8 cellular contexts compared by ENCODE assay signal in genomic region chr15:29822685-29823459, GRCh38. TPM values are rescaled to one million over a fixed set of nuclear protein-coding genes. Genes with fewer than 3 reads are reported as not detected.
A peak's percentile ranks its signal among the peaks of the same experiment; 100 is the strongest.
DNase-seq lines count a peak whose midpoint lies in the region; ATAC-seq, FAIRE-seq and TF ChIP-seq lines count a peak whose summit lies in the region.

No MANE protein-coding gene starts in this region.

- ATAC-seq in HG03442 (IDR thresholded peaks at IDR 0.05; ENCODE audit: unreplicated experiment) = no peak
- no peak for ATAC-seq in GM18868 (IDR thresholded peaks at IDR 0.05; ENCODE audit: unreplicated experiment)

- intact Hi-C loops in testis (cut with DNase I; ENCODE audit: low total_unique reads) = loop anchor here (5.0 kb wide), 1 partner anchor 49 kb away; no protein-coding TSS in a partner anchor

- H3K4me3 Mint-ChIP-seq in T-helper 2 cell treated with Interferon-gamma antibody and Interleukin-4, amounts not matched to agents 5 μg/mL and 100 μg/mL, for 36 hours = peak overlapping the region; percentile 40

- peaks cover 9% of the 10 kb centered on the region for H3K4me1 ChIP-seq in testis

- no peaks in the 10 kb centered on the region for H3K27me3 ChIP-seq in testis

- no peaks in the 10 kb centered on the region for H3K9me3 ChIP-seq in testis

- peak overlapping the region; percentile 60 for H3K27ac Mint-ChIP-seq in T-helper 2 cell treated with Interferon-gamma antibody and Interleukin-4, amounts not matched to agents 5 μg/mL and 100 μg/mL, for 36 hours

- H3K27me3 Mint-ChIP-seq in T-helper 2 cell treated with Interferon-gamma antibody and Interleukin-4, amounts not matched to agents 5 μg/mL and 100 μg/mL, for 36 hours (ENCODE audit: low read depth) = peaks cover 63% of the 10 kb centered on the region

- H3K4me1 Mint-ChIP-seq in T-helper 2 cell treated with Interferon-gamma antibody and Interleukin-4, amounts not matched to agents 5 μg/mL and 100 μg/mL, for 36 hours (ENCODE audit: low read depth) = peaks cover 13% of the 10 kb centered on the region

- peak overlapping the region; percentile 97 to 98 for H3K27ac ChIP-seq in testis

- DNase-seq in T-helper 2 cell treated with Interferon-gamma antibody and Interleukin-4, amounts not matched to agents 5 μg/mL and 100 μg/mL, for 36 hours (ENCODE audit: low spot score) = no peak
- DNase-seq in T-helper 2 cell (no peak), RCC 7860 (ENCODE audit: low spot score) (peak; percentile 61), lung microvascular endothelial cell (ENCODE audit: low read depth in 2 of 2) (peak; percentile 42 to 88), testis (no peak)

- H3K9me3 Mint-ChIP-seq in T-helper 2 cell treated with Interferon-gamma antibody and Interleukin-4, amounts not matched to agents 5 μg/mL and 100 μg/mL, for 36 hours = peaks cover 16% of the 10 kb centered on the region

- peak overlapping the region; percentile 88 to 98 for H3K4me3 ChIP-seq in testis

- FAIRE-seq in RCC 7860 (lab: Jason Lieb, UNC) (no peak), endometrium (lab: Jason Lieb, UNC) (peak; percentile 41)

- peaks cover 3% of the 10 kb centered on the region for H3K36me3 Mint-ChIP-seq in T-helper 2 cell treated with Interferon-gamma antibody and Interleukin-4, amounts not matched to agents 5 μg/mL and 100 μg/mL, for 36 hours (ENCODE audit: low read depth)

- WGBS in testis, 2 donors = 4 to 11% methylated on average over 21 to 31 of the region's 31 CpGs

- TF ChIP-seq CTCF in testis (IDR thresholded peaks at IDR 0.05) = no peak

- no peak for TF ChIP-seq POLR2A in testis (IDR thresholded peaks at IDR 0.05)

- no peaks in the 10 kb centered on the region for H3K36me3 ChIP-seq in testis (ENCODE audit: low read depth, missing control alignments)

RNA-seq across cellular contexts. Expression of gene TJP1, which starts 0.6 kb away (rescaled TPM):
- 68.1 and 69.7 TPM in 2 replicates for total RNA-seq in lung microvascular endothelial cell
- total RNA-seq in testis = 100 to 1,000 TPM; 255 to 315 TPM
- 102 TPM for polyA plus RNA-seq in testis (ENCODE audit: insufficient read depth, low read depth, low replicate concordance)

Comparison
In these comparisons a context has a peak if more than half of its experiments do, and no peak if none do; other contexts are left out.
1. DNase-seq: peak in RCC 7860 (single experiment) and lung microvascular endothelial cell (2 of 2); none in T-helper 2 cell treated with Interferon-gamma antibody and Interleukin-4, amounts not matched to agents 5 μg/mL and 100 μg/mL, for 36 hours (single experiment), T-helper 2 cell (0 of 5) and testis (single experiment).